In genomic region chr21:42827588-42827987, GRCh38 we compare ENCODE assay signal across 8 cellular contexts.
"Had no signal": no experiment of that assay in that cellular context is flagged by ENCODE, and none has a peak within 500 bp of the region (broad histone marks: within the 10 kb centered on the region; RNA-seq: fewer than 3 reads in every experiment).

No MANE protein-coding gene starts in this region.

- DNase-seq: GM23248, GOT3, H7, IMR-90, KBM-7 had no signal

- H3K9ac ChIP-seq: GM23248 had no signal

- H2AFZ ChIP-seq: GM23248 had no signal

- H3K9me3 ChIP-seq: HAP-1 had no signal

- H3K4me3 ChIP-seq: GM23248, HAP-1 had no signal

- H3K4me1 ChIP-seq: HAP-1 had no signal

- H3K27ac ChIP-seq: GM23248 had no signal

- FAIRE-seq: HTR-8/SVneo had no signal

- ATAC-seq: HCT116 had no signal

- H3K36me3 ChIP-seq: HAP-1 had no signal
